Comparison of ENCODE assay signal across 20 cellular contexts in the genomic region with DNA sequence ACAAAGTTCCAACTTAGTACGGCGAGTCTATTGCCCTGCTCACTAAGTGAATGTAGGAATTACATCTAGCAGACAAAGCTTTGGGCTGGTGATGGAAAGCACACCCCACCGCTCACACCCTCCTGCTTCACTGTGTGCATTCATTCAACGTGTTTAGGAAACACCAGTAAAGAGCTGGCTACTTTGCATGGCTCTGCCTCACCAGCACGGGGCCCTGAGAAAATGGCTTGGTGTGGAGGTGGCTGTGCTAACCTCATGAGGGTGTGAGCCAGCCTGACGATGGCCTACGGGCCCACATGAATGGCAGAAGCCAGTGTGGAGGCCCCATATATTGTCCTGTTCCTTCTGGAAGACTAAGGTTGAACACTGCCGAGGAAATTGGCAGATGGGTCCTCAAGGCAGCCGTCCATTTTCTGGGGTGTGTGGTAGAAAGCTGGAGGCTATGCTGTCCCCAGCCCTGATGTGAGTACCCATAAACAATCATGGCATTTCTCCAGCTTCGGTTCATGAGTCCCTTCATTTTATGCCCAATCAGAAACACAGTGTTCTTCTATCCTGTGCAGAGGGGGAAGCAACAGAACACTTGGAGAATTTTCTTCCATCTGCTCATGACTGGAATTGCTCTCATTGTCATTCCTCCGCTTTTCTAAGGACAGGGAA.
A peak's percentile ranks its signal among the peaks of the same experiment; 100 is the strongest.
DNase-seq lines count a peak whose midpoint lies in the region; TF ChIP-seq lines count a peak whose summit lies in the region.
"Had no signal": no experiment of that assay in that cellular context is flagged by ENCODE, and none has a peak within 500 bp of the region (broad histone marks: within the 10 kb centered on the region; RNA-seq: fewer than 3 reads in every experiment).

No MANE protein-coding gene starts in this region.

- H3K4me2 ChIP-seq in MM.1S (ENCODE audit: low read depth, low read length): no peak overlapping the region
- H3K4me2 ChIP-seq: BLaER1 treated with 17β-estradiol and CSF1 and Interleukin-3, amounts not matched to agents 10 nM and 100 nM; GM23338 had no signal

- no peaks in the 10 kb centered on the region for H3K36me3 ChIP-seq in MM.1S (replicated peaks; ENCODE audit: insufficient read depth, low read length)
- H3K36me3 ChIP-seq: BE2C had no signal

- no peak for TF ChIP-seq CTCF in MM.1S (IDR thresholded peaks at IDR 0.05; ENCODE audit: low read length)

- H3K4me1 ChIP-seq in MM.1S (ENCODE audit: low read length): no peaks in the 10 kb centered on the region
- H3K4me1 ChIP-seq: BE2C had no signal

- no peaks in the 10 kb centered on the region for H3K27me3 ChIP-seq in MM.1S (replicated peaks; ENCODE audit: insufficient read depth, low read length)
- H3K27me3 ChIP-seq: BE2C; BLaER1 treated with 17β-estradiol and CSF1 and Interleukin-3, amounts not matched to agents 10 nM and 100 nM had no signal

- H3F3A ChIP-seq in MM.1S (ENCODE audit: insufficient read depth, low read length): no peaks in the 10 kb centered on the region

- no peaks in the 10 kb centered on the region for H3K9me3 ChIP-seq in MM.1S (replicated peaks; ENCODE audit: insufficient read depth, low read length)
- H3K9me3 ChIP-seq: BE2C had no signal

- H2AFZ ChIP-seq in MM.1S (ENCODE audit: low read length): no peak overlapping the region
- H2AFZ ChIP-seq: GM23338 had no signal

- H3K27ac ChIP-seq in cingulate gyrus (ENCODE audit: low read depth, low read length): peak overlapping the region; percentile 31
- H3K27ac ChIP-seq in substantia nigra (ENCODE audit: low read depth, low read length, poor library complexity, severe bottlenecking): peak overlapping the region; percentile 74
- no peak overlapping the region for H3K27ac ChIP-seq in MM.1S (ENCODE audit: low read length)
- H3K27ac ChIP-seq: 22Rv1; BLaER1 treated with 17β-estradiol and CSF1 and Interleukin-3, amounts not matched to agents 10 nM and 100 nM had no signal

- H4K20me1 ChIP-seq in MM.1S (ENCODE audit: insufficient read depth, low read length): no peaks in the 10 kb centered on the region
- H4K20me1 ChIP-seq: BLaER1 treated with 17β-estradiol and CSF1 and Interleukin-3, amounts not matched to agents 10 nM and 100 nM had no signal

- no peak overlapping the region for H3K4me3 ChIP-seq in MM.1S (ENCODE audit: low read length)
- H3K4me3 ChIP-seq: BLaER1 treated with 17β-estradiol and CSF1 and Interleukin-3, amounts not matched to agents 10 nM and 100 nM; GM12878; GM23338 had no signal

- DNase-seq in Ammon's horn (ENCODE audit: low spot score) (peak; percentile 53), medulla oblongata (ENCODE audit: extremely low spot score) (peak; percentile 21), substantia nigra (lab: John Stamatoyannopoulos, UW) (no peak), T-helper 1 cell (no peak), RPMI8226 (no peak), MM.1S (no peak), cerebellar nuclear complex (lab: John Stamatoyannopoulos, UW) (no peak)
- DNase-seq: BE2C; CD4-positive, alpha-beta T cell; CD8-positive, alpha-beta memory T cell; DMS 273 treated with DMSO at 0.1 percent for 48 hours; DMS79; EL; GDM1; H9 had no signal

- H3K79me2 ChIP-seq in MM.1S (ENCODE audit: low read length): no peaks in the 10 kb centered on the region

- no peaks in the 10 kb centered on the region for H3K9me2 ChIP-seq in MM.1S (replicated peaks; ENCODE audit: insufficient read depth, low read length)

- no peak overlapping the region for H3K9ac ChIP-seq in MM.1S (ENCODE audit: low read length)
- H3K9ac ChIP-seq: BLaER1 treated with 17β-estradiol and CSF1 and Interleukin-3, amounts not matched to agents 10 nM and 100 nM had no signal

Comparison
In these comparisons a context has a peak if more than half of its experiments do, and no peak if none do; other contexts are left out.
1. DNase-seq: peak in Ammon's horn (single experiment) and medulla oblongata (single experiment); none in substantia nigra (0 of 49), T-helper 1 cell (0 of 5), RPMI8226 (single experiment), MM.1S (single experiment) and cerebellar nuclear complex (0 of 2).